In genomic region chr18:49898421-49898820, GRCh38 we compare ENCODE assay signal across 8 cellular contexts.
A peak's percentile ranks its signal among the peaks of the same experiment; 100 is the strongest.
DNase-seq lines count a peak whose midpoint lies in the region; ATAC-seq and TF ChIP-seq lines count a peak whose summit lies in the region.

No MANE protein-coding gene starts in this region.

- ATAC-seq in GM21367 (IDR thresholded peaks at IDR 0.05; ENCODE audit: unreplicated experiment) = no peak
- ATAC-seq in HG03045 (IDR thresholded peaks at IDR 0.05; ENCODE audit: unreplicated experiment) = no peak

- H2AFZ ChIP-seq in smooth muscle cell (ENCODE audit: low read depth) = no peak overlapping the region

- DNase-seq in ELF-1 (ENCODE audit: low read depth, low spot score) (peak; percentile 52), NB4 (ENCODE audit: low read depth) (peak; percentile 80), activated T-cell treated with anti-CD3 and anti-CD28 coated beads for 48 hours (ENCODE audit: low read depth) (peak; percentile 25), foreskin fibroblast (peak; percentile 54 to 83), smooth muscle cell (lab: John Stamatoyannopoulos, UW; ENCODE audit: unreplicated experiment) (peak; percentile 13), SKM-1 treated with dmso at 0.1 percent for 144 hours (lab: John Stamatoyannopoulos, UW; ENCODE audit: unreplicated experiment) (no peak)

- no peaks in the 10 kb centered on the region for H3K9me3 ChIP-seq in smooth muscle cell (replicated peaks; ENCODE audit: low read depth)

- H3K36me3 ChIP-seq in smooth muscle cell (ENCODE audit: low read depth) = no peaks in the 10 kb centered on the region

- H3K79me2 ChIP-seq in smooth muscle cell (ENCODE audit: low read depth) = no peaks in the 10 kb centered on the region

- H3K4me2 ChIP-seq in smooth muscle cell = no peak overlapping the region

- no peak for TF ChIP-seq POLR2A in NB4 (IDR thresholded peaks at IDR 0.05; ENCODE audit: extremely low read depth, insufficient read length)

- peaks cover 9% of the 10 kb centered on the region for H3K4me1 ChIP-seq in smooth muscle cell (ENCODE audit: low read depth)

- H3K4me3 ChIP-seq in NB4 (ENCODE audit: low read depth, low read length) = no peak overlapping the region
- H3K4me3 ChIP-seq in foreskin fibroblast (ENCODE audit: low read depth in 1 of 2, low read length in 2 of 2) = no peak overlapping the region
- H3K4me3 ChIP-seq in smooth muscle cell = no peak overlapping the region

- no peak overlapping the region for H3K27ac ChIP-seq in smooth muscle cell (ENCODE audit: low read depth)

- 53% methylated on average over 7 of the region's 7 CpGs for WGBS in smooth muscle cell (ENCODE audit: low lambda C conversion rate)

- no peaks in the 10 kb centered on the region for H3K27me3 ChIP-seq in smooth muscle cell (ENCODE audit: low read depth)

- H3K9ac ChIP-seq in smooth muscle cell (ENCODE audit: low read depth) = no peak overlapping the region

- TF ChIP-seq CTCF in NB4 (IDR thresholded peaks at IDR 0.05; ENCODE audit: low read depth, low read length) = no peak
- no peak for TF ChIP-seq CTCF in foreskin fibroblast (IDR thresholded peaks at IDR 0.05; ENCODE audit: low read depth, low read length)
- TF ChIP-seq CTCF in smooth muscle cell (IDR thresholded peaks at IDR 0.05; ENCODE audit: borderline replicate concordance, insufficient read depth, poor library complexity, severe bottlenecking) = no peak

- H3F3A ChIP-seq in smooth muscle cell (ENCODE audit: low read depth) = no peaks in the 10 kb centered on the region

- no peaks in the 10 kb centered on the region for H4K20me1 ChIP-seq in smooth muscle cell (ENCODE audit: low read depth)
